In the genomic region with DNA sequence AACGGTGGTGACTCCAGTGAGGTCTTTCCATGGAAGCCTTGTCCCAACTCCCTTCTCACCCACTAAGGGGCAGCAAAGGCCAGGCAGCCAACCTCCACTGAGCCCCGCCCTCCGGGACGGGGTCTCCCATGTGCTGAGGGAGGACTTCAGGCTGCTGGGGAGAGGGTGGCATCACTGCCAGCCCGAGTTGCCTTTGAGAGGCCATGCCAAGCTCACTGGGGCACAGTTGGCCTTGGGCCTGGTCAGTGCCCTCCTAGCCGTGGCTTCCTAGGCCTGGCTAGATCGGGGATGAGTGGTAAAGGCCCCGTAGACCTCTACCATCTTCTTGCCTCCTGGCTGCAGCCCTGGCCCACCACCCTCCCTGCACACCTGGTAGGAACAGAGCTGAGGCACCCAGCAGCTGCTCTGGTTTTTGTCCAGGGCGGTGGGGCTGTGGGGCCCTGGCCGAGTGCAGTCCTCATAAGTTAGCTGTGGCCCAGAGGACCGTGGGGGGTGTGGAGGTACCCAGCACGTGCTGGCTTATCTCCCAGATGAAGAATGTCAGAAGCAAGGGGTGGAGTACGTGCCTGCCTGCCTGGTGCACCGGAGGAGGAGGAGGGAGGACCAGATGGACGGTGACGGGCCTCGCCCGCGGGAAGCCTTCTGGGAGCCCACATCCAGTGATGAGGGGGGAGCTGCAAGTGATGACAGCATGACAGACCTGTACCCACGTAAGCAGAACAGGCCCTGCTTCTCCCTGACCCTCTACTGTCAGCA, we compare ENCODE assay signal across 6 cellular contexts. TPM values are rescaled to one million over a fixed set of nuclear protein-coding genes. Genes with fewer than 3 reads are reported as not detected.
DNase-seq lines count a peak whose midpoint lies in the region; ATAC-seq and TF ChIP-seq lines count a peak whose summit lies in the region.

No MANE protein-coding gene starts in this region.

- peak; percentile 72 for DNase-seq in NCI-H82 (lab: John Stamatoyannopoulos, UW)
- DNase-seq in NCI-H82 treated with DMSO at 0.1 percent for 48 hours (lab: John Stamatoyannopoulos, UW; ENCODE audit: unreplicated experiment) = no peak
- no peak for DNase-seq in activated naive CD8-positive, alpha-beta T cell treated with anti-CD3 and anti-CD28 coated beads, Interleukin-2, amount 10 ng/mL, durations not matched to agents 7 days and 5 days
- DNase-seq in osteocyte (ENCODE audit: extremely low spot score, unreplicated experiment) = no peak
- DNase-seq in HK-2 (ENCODE audit: unreplicated experiment) = no peak

- TF ChIP-seq CTCF in osteocyte (IDR thresholded peaks at IDR 0.05) = peak; percentile 30

- H3K4me1 Mint-ChIP-seq in activated naive CD8-positive, alpha-beta T cell treated with anti-CD3 and anti-CD28 coated beads, Interleukin-2, amount 10 ng/mL, durations not matched to agents 7 days and 5 days = peaks cover 29% of the 10 kb centered on the region
- peaks cover 31% of the 10 kb centered on the region for H3K4me1 Mint-ChIP-seq in osteocyte (ENCODE audit: unreplicated experiment)

- no peaks in the 10 kb centered on the region for H3K27me3 Mint-ChIP-seq in activated naive CD8-positive, alpha-beta T cell treated with anti-CD3 and anti-CD28 coated beads, Interleukin-2, amount 10 ng/mL, durations not matched to agents 7 days and 5 days
- H3K27me3 Mint-ChIP-seq in osteocyte (ENCODE audit: unreplicated experiment) = no peaks in the 10 kb centered on the region

- peak overlapping the region; percentile 56 for H3K27ac Mint-ChIP-seq in activated naive CD8-positive, alpha-beta T cell treated with anti-CD3 and anti-CD28 coated beads, Interleukin-2, amount 10 ng/mL, durations not matched to agents 7 days and 5 days
- H3K27ac Mint-ChIP-seq in osteocyte (ENCODE audit: unreplicated experiment) = no peak overlapping the region

- no peak for ATAC-seq in activated naive CD8-positive, alpha-beta T cell treated with anti-CD3 and anti-CD28 coated beads, Interleukin-2, amount 10 ng/mL, durations not matched to agents 7 days and 5 days (ENCODE audit: low read depth)
- ATAC-seq in GM18870 (IDR thresholded peaks at IDR 0.05; ENCODE audit: unreplicated experiment) = no peak

- H3K4me3 Mint-ChIP-seq in activated naive CD8-positive, alpha-beta T cell treated with anti-CD3 and anti-CD28 coated beads, Interleukin-2, amount 10 ng/mL, durations not matched to agents 7 days and 5 days = no peak overlapping the region
- peak overlapping the region; percentile 4 for H3K4me3 Mint-ChIP-seq in osteocyte (ENCODE audit: unreplicated experiment)

- H3K36me3 Mint-ChIP-seq in activated naive CD8-positive, alpha-beta T cell treated with anti-CD3 and anti-CD28 coated beads, Interleukin-2, amount 10 ng/mL, durations not matched to agents 7 days and 5 days = peaks cover 15% of the 10 kb centered on the region
- H3K36me3 Mint-ChIP-seq in osteocyte (ENCODE audit: unreplicated experiment) = peaks cover 24% of the 10 kb centered on the region

- POLR2A ChIA-PET in activated naive CD8-positive, alpha-beta T cell treated with anti-CD3 and anti-CD28 coated beads, Interleukin-2, amount 10 ng/mL, durations not matched to agents 7 days and 5 days (lab: Charles Lee) = interaction anchor here (0.7 to 8.3 kb wide), 3 partner anchors 9 to 13 kb away, joined by 3 to 162 read pairs (median 3); no protein-coding TSS in a partner anchor

- H3K9me3 Mint-ChIP-seq in activated naive CD8-positive, alpha-beta T cell treated with anti-CD3 and anti-CD28 coated beads, Interleukin-2, amount 10 ng/mL, durations not matched to agents 7 days and 5 days = no peaks in the 10 kb centered on the region
- no peaks in the 10 kb centered on the region for H3K9me3 Mint-ChIP-seq in osteocyte (ENCODE audit: unreplicated experiment)

RNA-seq across cellular contexts. Expression of a gene that starts 3.2 kb away (rescaled TPM):
- 10 to 100 TPM; 16.2 to 17.0 TPM for total RNA-seq in activated naive CD8-positive, alpha-beta T cell treated with anti-CD3 and anti-CD28 coated beads, Interleukin-2, amount 10 ng/mL, durations not matched to agents 7 days and 5 days
- 15.4 and 16.3 TPM in 2 replicates for total RNA-seq in osteocyte

RNA-seq across cellular contexts. Expression of a gene that starts 3.3 kb away (rescaled TPM):
- total RNA-seq in activated naive CD8-positive, alpha-beta T cell treated with anti-CD3 and anti-CD28 coated beads, Interleukin-2, amount 10 ng/mL, durations not matched to agents 7 days and 5 days = 10 to 100 TPM; 40.6 to 41.9 TPM
- total RNA-seq in osteocyte = 36.2 and 39.4 TPM in 2 replicates

RNA-seq across cellular contexts. Expression of a gene that starts 11.6 kb away (rescaled TPM):
- 1,000 to 10,000 TPM; 1,843 to 1,855 TPM for total RNA-seq in activated naive CD8-positive, alpha-beta T cell treated with anti-CD3 and anti-CD28 coated beads, Interleukin-2, amount 10 ng/mL, durations not matched to agents 7 days and 5 days
- 1,770 and 1,772 TPM in 2 replicates for total RNA-seq in osteocyte

RNA-seq across cellular contexts. Expression of a gene that starts 11.7 kb away (rescaled TPM):
- total RNA-seq in activated naive CD8-positive, alpha-beta T cell treated with anti-CD3 and anti-CD28 coated beads, Interleukin-2, amount 10 ng/mL, durations not matched to agents 7 days and 5 days = 10 to 100 TPM; 27.8 to 35.5 TPM
- 23.4 and 27.6 TPM in 2 replicates for total RNA-seq in osteocyte

RNA-seq across cellular contexts. Expression of a gene that starts 16.3 kb away (rescaled TPM):
- 100 to 1,000 TPM; 160 to 161 TPM for total RNA-seq in activated naive CD8-positive, alpha-beta T cell treated with anti-CD3 and anti-CD28 coated beads, Interleukin-2, amount 10 ng/mL, durations not matched to agents 7 days and 5 days
- 190 and 201 TPM in 2 replicates for total RNA-seq in osteocyte
